In genomic region chr22:44410396-44411056, GRCh38 we compare ENCODE assay signal across 20 cellular contexts.
A peak's percentile ranks its signal among the peaks of the same experiment; 100 is the strongest.
DNase-seq lines count a peak whose midpoint lies in the region; ATAC-seq and TF ChIP-seq lines count a peak whose summit lies in the region.
"Had no signal": no experiment of that assay in that cellular context is flagged by ENCODE, and none has a peak within 500 bp of the region (broad histone marks: within the 10 kb centered on the region; RNA-seq: fewer than 3 reads in every experiment).

No MANE protein-coding gene starts in this region.

- peaks cover 35% of the 10 kb centered on the region for H3K27me3 Mint-ChIP-seq in osteocyte (ENCODE audit: unreplicated experiment)

- TF ChIP-seq EP300 in sigmoid colon (IDR thresholded peaks at IDR 0.05): no peak

- no peak overlapping the region for H3K4me3 ChIP-seq in sigmoid colon
- H3K4me3 ChIP-seq: K562 had no signal

- peaks cover 3% of the 10 kb centered on the region for H3K9me3 Mint-ChIP-seq in osteocyte (ENCODE audit: unreplicated experiment)
- H3K9me3 Mint-ChIP-seq: central memory CD8-positive, alpha-beta T cell; WTC11 had no signal

- 54 to 76% methylated on average over 19 of the region's 19 CpGs for WGBS in sigmoid colon, 2 donors

- no peak for TF ChIP-seq POLR2A in sigmoid colon (IDR thresholded peaks at IDR 0.05)

- H3K36me3 Mint-ChIP-seq in osteocyte (ENCODE audit: unreplicated experiment): no peaks in the 10 kb centered on the region
- H3K36me3 Mint-ChIP-seq: WTC11 had no signal

- no peak overlapping the region for H3K27ac ChIP-seq in sigmoid colon
- H3K27ac ChIP-seq: 22Rv1, C4-2B had no signal

- H3K9me3 ChIP-seq in sigmoid colon: no peaks in the 10 kb centered on the region

- TF ChIP-seq CTCF in sigmoid colon (IDR thresholded peaks at IDR 0.05) (no peak), osteocyte (IDR thresholded peaks at IDR 0.05) (no peak)

- DNase-seq in DMS 273 (lab: John Stamatoyannopoulos, UW; ENCODE audit: unreplicated experiment) (peak; percentile 58), DMS 273 treated with DMSO at 0.1 percent for 48 hours (lab: John Stamatoyannopoulos, UW) (no peak), NCI-H69 (lab: John Stamatoyannopoulos, UW) (peak; percentile 39), hepatic stellate cell (ENCODE audit: low spot score) (peak; percentile 39), sigmoid colon (peak; percentile 61), osteocyte (ENCODE audit: extremely low spot score, unreplicated experiment) (no peak), AG08395 (ENCODE audit: low spot score) (no peak)
- DNase-seq: activated gamma-delta T cell; amniotic stem cell; effector memory CD4-positive, alpha-beta T cell; hippocampal formation; MV-4-11; occipital lobe; SIG-M5 had no signal

- no peaks in the 10 kb centered on the region for H3K4me1 Mint-ChIP-seq in osteocyte (ENCODE audit: unreplicated experiment)
- H3K4me1 Mint-ChIP-seq: central memory CD8-positive, alpha-beta T cell had no signal

- intact Hi-C loops in sigmoid colon (cut with DNase I): no loop called here

- peaks cover 0 to 13% (median 4%) of the 10 kb centered on the region in 4 donors for H3K4me1 ChIP-seq in sigmoid colon

- no peaks in the 10 kb centered on the region for H3K27me3 ChIP-seq in sigmoid colon

- no peaks in the 10 kb centered on the region for H3K36me3 ChIP-seq in sigmoid colon

- no peak overlapping the region for H3K27ac Mint-ChIP-seq in osteocyte (ENCODE audit: unreplicated experiment)
- H3K27ac Mint-ChIP-seq: WTC11 had no signal

- no peak overlapping the region for H3K4me3 Mint-ChIP-seq in osteocyte (ENCODE audit: unreplicated experiment)
- H3K4me3 Mint-ChIP-seq: central memory CD8-positive, alpha-beta T cell; WTC11 had no signal

- ATAC-seq in GM21390 (IDR thresholded peaks at IDR 0.05; ENCODE audit: unreplicated experiment): no peak
- ATAC-seq: K562, WTC11 had no signal

Comparison
In these comparisons a context has a peak if more than half of its experiments do, and no peak if none do; other contexts are left out.
1. DNase-seq: peak in DMS 273 (single experiment), NCI-H69 (single experiment), hepatic stellate cell (single experiment) and sigmoid colon (single experiment); none in DMS 273 treated with DMSO at 0.1 percent for 48 hours (single experiment), osteocyte (single experiment) and AG08395 (single experiment).